Comparison of ENCODE assay signal across 8 cellular contexts in genomic region chr3:136042608-136043221, GRCh38.
DNase-seq lines count a peak whose midpoint lies in the region; ATAC-seq, FAIRE-seq and TF ChIP-seq lines count a peak whose summit lies in the region.

No MANE protein-coding gene starts in this region.

- no peaks in the 10 kb centered on the region for H3K9me3 Mint-ChIP-seq in activated CD8-positive, alpha-beta memory T cell treated with anti-CD3 and anti-CD28 coated beads, Interleukin-2, amount 10 ng/mL, durations not matched to agents 7 days and 5 days (ENCODE audit: low read depth)

- intact Hi-C loops in kidney (cut with DNase I) = loop anchor here (5.0 kb wide), 1 partner anchor 125 kb away; no protein-coding TSS in a partner anchor

- no peak for ATAC-seq in HG02852 (IDR thresholded peaks at IDR 0.05; ENCODE audit: unreplicated experiment)
- no peak for ATAC-seq in activated CD8-positive, alpha-beta memory T cell treated with anti-CD3 and anti-CD28 coated beads, Interleukin-2, amount 10 ng/mL, durations not matched to agents 7 days and 5 days

- no peaks in the 10 kb centered on the region for H3K4me1 Mint-ChIP-seq in activated CD8-positive, alpha-beta memory T cell treated with anti-CD3 and anti-CD28 coated beads, Interleukin-2, amount 10 ng/mL, durations not matched to agents 7 days and 5 days

- H3K27me3 Mint-ChIP-seq in activated CD8-positive, alpha-beta memory T cell treated with anti-CD3 and anti-CD28 coated beads, Interleukin-2, amount 10 ng/mL, durations not matched to agents 7 days and 5 days = peaks cover 19% of the 10 kb centered on the region

- H3K27ac ChIP-seq in kidney (ENCODE audit: low read depth in 2 of 2, low read length in 2 of 2) = no peak overlapping the region

- no peak for FAIRE-seq in kidney (lab: Jason Lieb, UNC)

- no peak overlapping the region for H3K4me3 ChIP-seq in kidney (ENCODE audit: low read length in 2 of 2)

- CTCF ChIA-PET in activated CD8-positive, alpha-beta memory T cell treated with anti-CD3 and anti-CD28 coated beads, Interleukin-2, amount 10 ng/mL, durations not matched to agents 7 days and 5 days (lab: Charles Lee) = interaction anchor here (0.7 to 2.2 kb wide), 6 partner anchors 10 to 1441 kb away, joined by 3 to 13 read pairs (median 3); no protein-coding TSS in a partner anchor

- H3K27ac Mint-ChIP-seq in activated CD8-positive, alpha-beta memory T cell treated with anti-CD3 and anti-CD28 coated beads, Interleukin-2, amount 10 ng/mL, durations not matched to agents 7 days and 5 days = no peak overlapping the region

- peak; percentile 59 for DNase-seq in AG20443 (ENCODE audit: low spot score)
- peak; percentile 19 for DNase-seq in H4 (ENCODE audit: low spot score)
- peak; percentile 25 for DNase-seq in NCI-H345 treated with DMSO at 0.1 percent for 48 hours (lab: John Stamatoyannopoulos, UW; ENCODE audit: unreplicated experiment)
- DNase-seq in brain pericyte (ENCODE audit: low read depth, low spot score) = peak; percentile 4
- no peak for DNase-seq in kidney
- DNase-seq in NK-92 (lab: John Stamatoyannopoulos, UW; ENCODE audit: unreplicated experiment) = no peak
- no peak for DNase-seq in activated CD8-positive, alpha-beta memory T cell treated with anti-CD3 and anti-CD28 coated beads, Interleukin-2, amount 10 ng/mL, durations not matched to agents 7 days and 5 days

- H3K9ac ChIP-seq in kidney (ENCODE audit: low read length in 2 of 2) = no peak overlapping the region

- H3K36me3 Mint-ChIP-seq in activated CD8-positive, alpha-beta memory T cell treated with anti-CD3 and anti-CD28 coated beads, Interleukin-2, amount 10 ng/mL, durations not matched to agents 7 days and 5 days = no peaks in the 10 kb centered on the region

- H3K4me1 ChIP-seq in kidney (ENCODE audit: control insufficient read depth in 1 of 2, insufficient read depth in 1 of 2, low read depth in 1 of 2, low read length in 2 of 2) = no peaks in the 10 kb centered on the region

- H3K4me3 Mint-ChIP-seq in activated CD8-positive, alpha-beta memory T cell treated with anti-CD3 and anti-CD28 coated beads, Interleukin-2, amount 10 ng/mL, durations not matched to agents 7 days and 5 days = no peak overlapping the region

- no peaks in the 10 kb centered on the region for H3K9me3 ChIP-seq in kidney (ENCODE audit: control insufficient read depth in 1 of 2, low read length in 2 of 2)

- peak; percentile 37 for TF ChIP-seq CTCF in kidney (IDR thresholded peaks at IDR 0.05; ENCODE audit: borderline replicate concordance, extremely low read depth, insufficient read depth)

- H3K36me3 ChIP-seq in kidney (ENCODE audit: control insufficient read depth in 1 of 2, insufficient read depth in 2 of 2, low read length in 2 of 2) = peaks cover 15 to 16% of the 10 kb centered on the region in 2 donors

Comparison
In these comparisons a context has a peak if more than half of its experiments do, and no peak if none do; other contexts are left out.
1. DNase-seq: peak in AG20443 (single experiment), H4 (single experiment), NCI-H345 treated with DMSO at 0.1 percent for 48 hours (single experiment) and brain pericyte (single experiment); none in kidney (single experiment), NK-92 (single experiment) and activated CD8-positive, alpha-beta memory T cell treated with anti-CD3 and anti-CD28 coated beads, Interleukin-2, amount 10 ng/mL, durations not matched to agents 7 days and 5 days (single experiment).